ENCODE assay signal across 18 cellular contexts in genomic region chr3:8423307-8423706, GRCh38.
DNase-seq lines count a peak whose midpoint lies in the region; ATAC-seq, FAIRE-seq and TF ChIP-seq lines count a peak whose summit lies in the region.
"Had no signal": no experiment of that assay in that cellular context is flagged by ENCODE, and none has a peak within 500 bp of the region (broad histone marks: within the 10 kb centered on the region; RNA-seq: fewer than 3 reads in every experiment).

No MANE protein-coding gene starts in this region.

- H3K4me2 ChIP-seq in HepG2 (ENCODE audit: low read depth, low read length): no peak overlapping the region
- H3K4me2 ChIP-seq: A549; BLaER1 treated with 17β-estradiol and CSF1 and Interleukin-3, amounts not matched to agents 10 nM and 100 nM had no signal

- TF ChIP-seq EP300 in HepG2 (IDR thresholded peaks at IDR 0.05; ENCODE audit: low read depth in 2 of 2, low read length in 2 of 2) (no peak), HepG2 (CRISPR knock-in tag; IDR thresholded peaks at IDR 0.05; ENCODE audit: borderline replicate concordance) (no peak)

- peaks cover 5% of the 10 kb centered on the region for H3K4me1 Mint-ChIP-seq in chondrocyte (ENCODE audit: low read depth)
- H3K4me1 Mint-ChIP-seq: T-helper 17 cell had no signal

- H3K36me3 ChIP-seq in HepG2 (replicated peaks in 1 of 2; ENCODE audit: control insufficient read depth in 1 of 2, insufficient read depth in 2 of 2, low read length in 2 of 2) (no peaks in the 10 kb centered on the region), right lobe of liver (no peaks in the 10 kb centered on the region), pancreas (no peaks in the 10 kb centered on the region)
- H3K36me3 ChIP-seq: BLaER1 treated with 17β-estradiol and CSF1 and Interleukin-3, amounts not matched to agents 10 nM and 100 nM had no signal

- no peak for FAIRE-seq in HepG2 (lab: Jason Lieb, UNC)
- no peak for FAIRE-seq in pancreas (lab: Jason Lieb, UNC)
- FAIRE-seq: A549 had no signal

- intact Hi-C loops in HepG2 (cut with micrococcal nuclease; ENCODE audit: unreplicated experiment): no loop called here
- intact Hi-C loops in right lobe of liver (cut with DNase I): no loop called here
- intact Hi-C loops in pancreas (cut with DNase I): no loop called here

- no peak overlapping the region for H3K27ac ChIP-seq in HepG2 (ENCODE audit: extremely low read length, insufficient read depth, low read length)
- no peak overlapping the region for H3K27ac ChIP-seq in right lobe of liver
- H3K27ac ChIP-seq in pancreas: no peak overlapping the region
- H3K27ac ChIP-seq: A549; BLaER1 treated with 17β-estradiol and CSF1 and Interleukin-3, amounts not matched to agents 10 nM and 100 nM; GM23248 had no signal

- H3K9ac ChIP-seq in HepG2 (ENCODE audit: insufficient read depth, low read depth, low read length): no peak overlapping the region
- H3K9ac ChIP-seq: BLaER1 treated with 17β-estradiol and CSF1 and Interleukin-3, amounts not matched to agents 10 nM and 100 nM; GM23248 had no signal

- TF ChIP-seq CTCF in HepG2 (CRISPR knock-in tag; IDR thresholded peaks at IDR 0.05) (no peak; the same call in 1 of the 2 replicates), right lobe of liver (IDR thresholded peaks at IDR 0.05) (no peak), LNCAP (IDR thresholded peaks at IDR 0.05) (peak; percentile 32; the same call in 1 of the 2 replicates), chondrocyte (IDR thresholded peaks at IDR 0.05) (peak; percentile 21), pancreas (IDR thresholded peaks at IDR 0.05) (no peak)

- BruUV-seq in HepG2 (replicated peaks; lab: Mats Ljungman, UMichigan): no TSS peak

- no peak for TF ChIP-seq RAD21 in HepG2 (CRISPR knock-in tag; IDR thresholded peaks at IDR 0.05)

- DNase-seq in HepG2 (ENCODE audit: low spot score) (no peak), right lobe of liver (no peak), chondrocyte (ENCODE audit: low spot score) (no peak), pancreas (no peak), putamen (ENCODE audit: low spot score) (no peak)
- DNase-seq in stimulated activated CD8-positive, alpha-beta memory T cell treated with anti-CD3 and anti-CD28 coated beads, Interleukin-4, amount 100 ng/mL, for 48 hours: no peak
- DNase-seq: CD8-positive, alpha-beta memory T cell; GF-D8; GM23248; HCEC 1CT; KBM-7; NCI-H1694; NCI-H2081 treated with DMSO at 0.1 percent for 48 hours; SHP77 treated with DMSO at 0.1 percent for 48 hours; T-helper 17 cell had no signal

- no peak for TF ChIP-seq POLR2A in HepG2 (IDR thresholded peaks at IDR 0.05; ENCODE audit: insufficient read depth in 1 of 2, low read depth in 2 of 2, low read length in 2 of 2)
- no peak for TF ChIP-seq POLR2A in right lobe of liver (IDR thresholded peaks at IDR 0.05)

- H2AFZ ChIP-seq in HepG2 (ENCODE audit: low read length): no peak overlapping the region
- H2AFZ ChIP-seq: GM23248 had no signal

- H3K4me3 Mint-ChIP-seq in chondrocyte (ENCODE audit: unreplicated experiment): no peak overlapping the region
- H3K4me3 Mint-ChIP-seq: CD8-positive, alpha-beta memory T cell; T-helper 17 cell had no signal

- H3K79me2 ChIP-seq in HepG2 (ENCODE audit: insufficient read depth, low read length): no peaks in the 10 kb centered on the region

- peaks cover 4% of the 10 kb centered on the region for H3K36me3 Mint-ChIP-seq in chondrocyte (ENCODE audit: low read depth)
- H3K36me3 Mint-ChIP-seq: CD8-positive, alpha-beta memory T cell had no signal

- H3K27me3 ChIP-seq in HepG2 (ENCODE audit: control insufficient read depth in 1 of 2, insufficient read depth in 2 of 2, low read length in 2 of 2): no peaks in the 10 kb centered on the region; a peak in 1 of 5 replicates
- no peaks in the 10 kb centered on the region for H3K27me3 ChIP-seq in right lobe of liver
- peaks cover 0 to 3% (median 0%) of the 10 kb centered on the region in 4 donors for H3K27me3 ChIP-seq in pancreas
- H3K27me3 ChIP-seq: BLaER1 treated with 17β-estradiol and CSF1 and Interleukin-3, amounts not matched to agents 10 nM and 100 nM had no signal

- H3K27me3 Mint-ChIP-seq in chondrocyte (ENCODE audit: low read depth): no peaks in the 10 kb centered on the region

- peaks cover 7% of the 10 kb centered on the region; the same call in 1 of the 2 replicates for H3K9me3 ChIP-seq in HepG2 (ENCODE audit: low read length)
- H3K9me3 ChIP-seq in right lobe of liver: no peaks in the 10 kb centered on the region
- H3K9me3 ChIP-seq in pancreas: no peaks in the 10 kb centered on the region

- 37% methylated on average over 2 of the region's 2 CpGs for WGBS in HepG2 (ENCODE audit: low lambda C conversion rate)
- 96% methylated on average over 2 of the region's 2 CpGs for WGBS in right lobe of liver (ENCODE audit: insufficient coverage, low coverage, low lambda C conversion rate, missing lambda C conversion rate)
- WGBS in pancreas, 2 donors: 64 to 73% methylated on average over 2 of the region's 2 CpGs

- H3K4me3 ChIP-seq in HepG2 (replicated peaks in 1 of 3; ENCODE audit: insufficient read depth in 1 of 3, low read depth in 2 of 3, low read length in 3 of 3) (no peak overlapping the region), right lobe of liver (no peak overlapping the region), pancreas (no peak overlapping the region)
- H3K4me3 ChIP-seq: A549; BLaER1 treated with 17β-estradiol and CSF1 and Interleukin-3, amounts not matched to agents 10 nM and 100 nM; GM23248 had no signal

- POLR2A ChIA-PET in HepG2 (lab: Yijun Ruan, JAX): no interaction called here

- H4K20me1 ChIP-seq in HepG2 (ENCODE audit: insufficient read depth, low read length): no peaks in the 10 kb centered on the region
- H4K20me1 ChIP-seq: BLaER1 treated with 17β-estradiol and CSF1 and Interleukin-3, amounts not matched to agents 10 nM and 100 nM had no signal

- ATAC-seq in HepG2: no peak
- no peak for ATAC-seq in right lobe of liver
- ATAC-seq in pancreas: no peak
- ATAC-seq: A549, T-helper 17 cell had no signal

- in situ Hi-C loops in HepG2 (cut with HindIII; ENCODE audit: extremely low pct_ligation_motif_present, low pct_unique_long_range_greater_than_20kb): no loop called here

- CTCF ChIA-PET in HepG2 (lab: Yijun Ruan, JAX; ENCODE audit: low intra/inter-chr PET ratio, low total read pairs): no interaction called here

- H3K4me1 ChIP-seq in HepG2 (ENCODE audit: insufficient read depth, low read length) (no peaks in the 10 kb centered on the region), right lobe of liver (no peaks in the 10 kb centered on the region), pancreas (no peaks in the 10 kb centered on the region)
- H3K4me1 ChIP-seq: A549 had no signal

- H3K9me3 Mint-ChIP-seq in chondrocyte (ENCODE audit: low read depth): peaks cover 11% of the 10 kb centered on the region

- no peak overlapping the region for H3K27ac Mint-ChIP-seq in chondrocyte (ENCODE audit: unreplicated experiment)
- H3K27ac Mint-ChIP-seq: CD8-positive, alpha-beta memory T cell; T-helper 17 cell had no signal

TF ChIP-seq in HepG2, 621 proteins besides CTCF, POLR2A, EP300 and RAD21:
- TF ChIP-seq ZNF333 (CRISPR knock-in tag; IDR thresholded peaks at IDR 0.05; ENCODE audit: borderline replicate concordance) (no peak), ZSCAN25 (CRISPR knock-in tag; IDR thresholded peaks at IDR 0.05) (no peak), PPARG (CRISPR knock-in tag; conservative IDR thresholded peaks at IDR 0.05) (no peak), ZNF556 (CRISPR knock-in tag; IDR thresholded peaks at IDR 0.05; ENCODE audit: borderline replicate concordance) (no peak), STAG1 (CRISPR knock-in tag; IDR thresholded peaks at IDR 0.05) (peak; percentile 49), HMGXB4 (CRISPR knock-in tag; IDR thresholded peaks at IDR 0.05; ENCODE audit: borderline replicate concordance in 1 of 2, low read depth in 1 of 2) (no peak)

Comparison
In these comparisons a context has a peak if more than half of its experiments do, and no peak if none do; other contexts are left out.
1. CTCF ChIP-seq: peak in LNCAP (single experiment) and chondrocyte (single experiment); none in HepG2 (single experiment), right lobe of liver (0 of 4) and pancreas (0 of 4).